15 cellular contexts compared by ENCODE assay signal in the genomic region with DNA sequence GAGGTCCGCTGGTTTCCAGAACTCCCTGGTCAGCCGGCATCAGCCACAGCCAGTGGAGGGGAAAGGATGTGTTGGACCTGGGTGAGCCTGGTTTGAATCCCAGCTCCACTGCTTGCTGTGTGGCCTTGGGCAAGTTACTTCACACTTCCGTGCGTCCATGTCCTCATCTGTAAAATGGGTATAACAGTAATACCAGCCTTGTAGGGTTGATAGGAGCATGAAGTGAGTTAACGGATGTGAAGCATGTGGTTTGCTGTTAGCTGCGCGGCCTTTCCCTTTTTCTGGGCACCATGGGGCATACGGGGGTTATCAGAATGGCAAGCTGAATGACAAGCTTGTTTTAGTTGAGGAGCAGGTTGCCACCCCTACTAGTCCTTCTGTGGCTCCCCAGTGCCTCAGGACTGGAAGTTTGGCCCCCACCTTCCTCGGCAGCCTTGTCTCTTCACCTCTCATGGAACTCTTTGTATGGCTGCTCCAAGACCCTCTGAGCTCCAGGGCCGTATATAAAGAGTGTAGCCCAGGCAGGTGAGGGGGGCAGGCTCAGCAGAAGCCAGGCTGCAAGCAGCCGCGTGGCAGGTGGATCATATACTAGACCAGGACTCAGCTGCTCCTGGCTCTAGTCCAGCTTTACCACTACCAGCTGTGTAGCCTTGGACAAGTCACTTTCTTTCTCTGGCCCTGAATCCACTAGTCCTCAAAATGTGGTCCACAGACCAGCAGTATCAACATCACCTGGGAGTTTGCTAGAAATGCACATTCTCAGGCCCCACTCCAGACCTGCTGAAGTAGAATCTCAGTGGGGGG.
"Had no signal": no experiment of that assay in that cellular context is flagged by ENCODE, and none has a peak within 500 bp of the region (broad histone marks: within the 10 kb centered on the region; RNA-seq: fewer than 3 reads in every experiment).

No MANE protein-coding gene starts in this region.

- ATAC-seq: activated naive CD4-positive, alpha-beta T cell treated with anti-CD3 and anti-CD28 coated beads, Interleukin-2, amount 50 U/mL, for 72 hours; effector memory CD8-positive, alpha-beta T cell; left colon; lower lobe of right lung; stimulated activated naive CD8-positive, alpha-beta T cell treated with anti-CD3 and anti-CD28 coated beads, Interleukin-15, Interleukin-2, amounts not matched to agents 100 U/mL and 50 U/mL, for 24 hours had no signal

- H3K27ac ChIP-seq: adrenal gland, cardiac muscle cell, foreskin keratinocyte, lower lobe of right lung, tibial artery had no signal

- H3K4me1 ChIP-seq: adrenal gland, foreskin keratinocyte, lower lobe of right lung, tibial artery had no signal

- H3K27me3 ChIP-seq: adrenal gland, cardiac muscle cell had no signal

- H3K4me3 ChIP-seq: adrenal gland, cardiac muscle cell, lower lobe of right lung, tibial artery had no signal

- H3K9me3 ChIP-seq: adrenal gland, lower lobe of right lung, tibial artery had no signal

- H3K36me3 ChIP-seq: adrenal gland, cardiac muscle cell, lower lobe of right lung, tibial artery had no signal

- DNase-seq: activated CD4-positive, alpha-beta T cell treated with anti-CD3 and anti-CD28 coated beads for 1 hour; activated gamma-delta T cell; effector memory CD8-positive, alpha-beta T cell; foreskin keratinocyte; hippocampal formation; left colon; lower lobe of right lung; occipital lobe; stimulated activated naive CD8-positive, alpha-beta T cell treated with anti-CD3 and anti-CD28 coated beads, Interleukin-15, Interleukin-2, amounts not matched to agents 100 U/mL and 50 U/mL, for 24 hours; substantia nigra; T-helper 1 cell; tibial artery had no signal
